22 cellular contexts compared by ENCODE assay signal in the genomic region with DNA sequence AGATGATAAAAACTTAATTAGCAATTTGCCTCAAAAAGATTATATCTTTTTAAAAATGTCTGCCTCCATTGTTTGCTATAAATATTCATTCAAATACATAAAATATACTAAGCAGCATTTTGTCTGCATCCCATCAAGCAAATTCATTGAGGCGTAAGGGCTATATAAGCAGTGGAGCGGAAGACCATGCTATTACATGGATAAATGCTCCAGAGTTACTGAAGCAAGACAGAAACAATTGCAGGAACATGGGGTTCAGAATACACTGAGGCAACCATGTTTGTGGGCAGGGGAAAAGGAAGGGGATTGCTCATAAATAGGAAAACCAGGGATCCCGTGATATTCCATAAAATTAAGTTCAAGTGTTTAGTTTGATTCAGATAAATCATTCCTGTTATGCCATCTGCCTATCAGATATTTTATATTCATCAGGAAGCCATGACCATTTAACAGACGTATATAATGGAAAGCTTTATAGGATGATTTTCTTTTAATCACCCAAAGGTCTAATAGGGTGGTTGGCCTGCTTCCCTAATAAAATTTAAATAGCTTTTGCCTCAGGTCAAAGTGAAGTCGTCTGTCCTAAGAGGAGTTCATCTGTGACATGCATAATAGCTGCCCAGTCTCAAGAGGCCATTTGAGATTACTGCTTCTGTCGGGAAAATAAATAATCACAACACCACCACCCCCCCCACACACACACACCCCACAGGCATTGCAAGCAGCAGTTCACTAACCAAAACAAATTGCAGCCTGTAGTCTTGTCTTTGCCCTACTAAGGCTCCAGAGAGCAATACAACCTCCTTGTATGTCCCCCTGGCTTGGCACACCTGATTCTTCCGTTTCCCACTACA.
DNase-seq lines count a peak whose midpoint lies in the region; ATAC-seq and TF ChIP-seq lines count a peak whose summit lies in the region.
"Had no signal": no experiment of that assay in that cellular context is flagged by ENCODE, and none has a peak within 500 bp of the region (broad histone marks: within the 10 kb centered on the region; RNA-seq: fewer than 3 reads in every experiment).

No MANE protein-coding gene starts in this region.

- no peak for TF ChIP-seq CTCF in CD14-positive monocyte (IDR thresholded peaks at IDR 0.05)

- H3K9me3 Mint-ChIP-seq in activated CD4-positive, alpha-beta T cell treated with anti-CD3 and anti-CD28 coated beads, Interleukin-2, amount 10 ng/mL, durations not matched to agents 7 days and 5 days = no peaks in the 10 kb centered on the region
- H3K9me3 Mint-ChIP-seq in CD14-positive monocyte = peaks cover 0 to 4% (median 0%) of the 10 kb centered on the region in 7 donors

- no peaks in the 10 kb centered on the region for H3K36me3 Mint-ChIP-seq in activated CD4-positive, alpha-beta T cell treated with anti-CD3 and anti-CD28 coated beads, Interleukin-2, amount 10 ng/mL, durations not matched to agents 7 days and 5 days (ENCODE audit: low read depth)
- no peaks in the 10 kb centered on the region for H3K36me3 Mint-ChIP-seq in CD14-positive monocyte
- H3K36me3 Mint-ChIP-seq: activated CD4-positive, alpha-beta memory T cell treated with anti-CD3 and anti-CD28 coated beads for 36 hours; activated naive CD8-positive, alpha-beta T cell; IgD-negative memory B cell had no signal

- no peaks in the 10 kb centered on the region for H3K4me1 Mint-ChIP-seq in activated CD4-positive, alpha-beta T cell treated with anti-CD3 and anti-CD28 coated beads, Interleukin-2, amount 10 ng/mL, durations not matched to agents 7 days and 5 days
- no peaks in the 10 kb centered on the region for H3K4me1 Mint-ChIP-seq in CD14-positive monocyte
- H3K4me1 Mint-ChIP-seq: IgD-negative memory B cell had no signal

- H3K4me3 ChIP-seq in BLaER1 treated with 17β-estradiol and CSF1 and Interleukin-3, amounts not matched to agents 10 nM and 100 nM = no peak overlapping the region
- H3K4me3 ChIP-seq: heart left ventricle had no signal

- no peak overlapping the region for H3K4me3 Mint-ChIP-seq in activated CD4-positive, alpha-beta T cell treated with anti-CD3 and anti-CD28 coated beads, Interleukin-2, amount 10 ng/mL, durations not matched to agents 7 days and 5 days
- no peak overlapping the region for H3K4me3 Mint-ChIP-seq in CD14-positive monocyte
- H3K4me3 Mint-ChIP-seq: activated CD4-positive, alpha-beta memory T cell treated with anti-CD3 and anti-CD28 coated beads for 36 hours; activated naive CD8-positive, alpha-beta T cell; IgD-negative memory B cell had no signal

- H3K27me3 Mint-ChIP-seq in activated CD4-positive, alpha-beta T cell treated with anti-CD3 and anti-CD28 coated beads, Interleukin-2, amount 10 ng/mL, durations not matched to agents 7 days and 5 days = no peaks in the 10 kb centered on the region
- peaks cover 0 to 3% (median 2%) of the 10 kb centered on the region in 3 donors for H3K27me3 Mint-ChIP-seq in CD14-positive monocyte (ENCODE audit: low read depth in 3 of 3)
- H3K27me3 Mint-ChIP-seq: activated CD4-positive, alpha-beta memory T cell treated with anti-CD3 and anti-CD28 coated beads for 36 hours; activated naive CD8-positive, alpha-beta T cell; IgD-negative memory B cell had no signal

- H3K27ac Mint-ChIP-seq in activated CD4-positive, alpha-beta T cell treated with anti-CD3 and anti-CD28 coated beads, Interleukin-2, amount 10 ng/mL, durations not matched to agents 7 days and 5 days = no peak overlapping the region
- H3K27ac Mint-ChIP-seq in CD14-positive monocyte = no peak overlapping the region
- H3K27ac Mint-ChIP-seq: activated CD4-positive, alpha-beta memory T cell treated with anti-CD3 and anti-CD28 coated beads for 36 hours; activated naive CD8-positive, alpha-beta T cell; IgD-negative memory B cell had no signal

- H3K36me3 ChIP-seq in BLaER1 treated with 17β-estradiol and CSF1 and Interleukin-3, amounts not matched to agents 10 nM and 100 nM = no peaks in the 10 kb centered on the region
- H3K36me3 ChIP-seq: heart left ventricle had no signal

- POLR2A ChIA-PET in activated CD4-positive, alpha-beta T cell treated with anti-CD3 and anti-CD28 coated beads, Interleukin-2, amount 10 ng/mL, durations not matched to agents 7 days and 5 days (lab: Charles Lee) = no interaction called here

- no peak overlapping the region for H3K9ac ChIP-seq in BLaER1 treated with 17β-estradiol and CSF1 and Interleukin-3, amounts not matched to agents 10 nM and 100 nM

- intact Hi-C loops in CD14-positive monocyte (cut with micrococcal nuclease) = no loop called here

- H3K9me3 ChIP-seq in BLaER1 treated with 17β-estradiol and CSF1 and Interleukin-3, amounts not matched to agents 10 nM and 100 nM (replicated peaks in 1 of 11) = peaks cover 0 to 10% (median 4%) of the 10 kb centered on the region in 11 experiments; a peak in 3 of 22 replicates

- peaks cover 0 to 33% (median 16%) of the 10 kb centered on the region in 10 experiments; a peak in 13 of 20 replicates for H3K4me1 ChIP-seq in BLaER1 treated with 17β-estradiol and CSF1 and Interleukin-3, amounts not matched to agents 10 nM and 100 nM

- CTCF ChIA-PET in activated CD4-positive, alpha-beta T cell treated with anti-CD3 and anti-CD28 coated beads, Interleukin-2, amount 10 ng/mL, durations not matched to agents 7 days and 5 days (lab: Charles Lee) = no interaction called here

- H4K20me1 ChIP-seq in BLaER1 treated with 17β-estradiol and CSF1 and Interleukin-3, amounts not matched to agents 10 nM and 100 nM = no peaks in the 10 kb centered on the region

- H3K4me2 ChIP-seq in BLaER1 treated with 17β-estradiol and CSF1 and Interleukin-3, amounts not matched to agents 10 nM and 100 nM = peak overlapping the region in 7 of 11 experiments; percentile 18 to 60 (median 31); a peak in 12 of 22 replicates

- H3K27ac ChIP-seq in BLaER1 treated with 17β-estradiol and CSF1 and Interleukin-3, amounts not matched to agents 10 nM and 100 nM = no peak overlapping the region
- H3K27ac ChIP-seq: heart left ventricle had no signal

- no peak for ATAC-seq in GM21526 (IDR thresholded peaks at IDR 0.05; ENCODE audit: low FRiP score, unreplicated experiment)
- ATAC-seq: heart left ventricle, Panc1, sciatic nerve had no signal

- no peaks in the 10 kb centered on the region for H3K27me3 ChIP-seq in BLaER1 treated with 17β-estradiol and CSF1 and Interleukin-3, amounts not matched to agents 10 nM and 100 nM

- DNase-seq in NCI-H1048 (lab: John Stamatoyannopoulos, UW) (peak; percentile 54), NCI-H69 (lab: John Stamatoyannopoulos, UW) (peak; percentile 90), islet precursor cell (peak; percentile 59), amygdala (lab: John Stamatoyannopoulos, UW) (no peak), CD14-positive monocyte (ENCODE audit: low spot score) (no peak)
- no peak for DNase-seq in activated CD4-positive, alpha-beta T cell treated with anti-CD3 and anti-CD28 coated beads, Interleukin-2, amount 10 ng/mL, durations not matched to agents 7 days and 5 days
- DNase-seq: ACHN; activated CD4-positive, alpha-beta memory T cell treated with anti-CD3 and anti-CD28 coated beads for 36 hours; activated T-cell treated with anti-CD3 and anti-CD28 coated beads, Interleukin-2, amount 50 U/mL, for 48 hours; COR-L47; heart left ventricle; midbrain; NCI-H524; nucleus accumbens; stimulated activated CD4-positive, alpha-beta T cell treated with anti-CD3 and anti-CD28 coated beads, Interleukin-2, amount 100 ng/mL, for 24 hours; SW 1271 had no signal

Comparison
In these comparisons a context has a peak if more than half of its experiments do, and no peak if none do; other contexts are left out.
1. DNase-seq: peak in NCI-H1048 (single experiment), NCI-H69 (single experiment) and islet precursor cell (single experiment); none in amygdala (0 of 56), activated CD4-positive, alpha-beta T cell treated with anti-CD3 and anti-CD28 coated beads, Interleukin-2, amount 10 ng/mL, durations not matched to agents 7 days and 5 days (single experiment) and CD14-positive monocyte (single experiment).